Comparison of ENCODE assay signal across 1 cellular context in genomic region chr1:95094923-95095322, GRCh38.
TF ChIP-seq lines count a peak whose summit lies in the region.

No MANE protein-coding gene starts in this region.

TF ChIP-seq in K562, 482 proteins besides CTCF, POLR2A, EP300 and RAD21 (continued from another document and continues in another):
- TF ChIP-seq, protein P1, sequence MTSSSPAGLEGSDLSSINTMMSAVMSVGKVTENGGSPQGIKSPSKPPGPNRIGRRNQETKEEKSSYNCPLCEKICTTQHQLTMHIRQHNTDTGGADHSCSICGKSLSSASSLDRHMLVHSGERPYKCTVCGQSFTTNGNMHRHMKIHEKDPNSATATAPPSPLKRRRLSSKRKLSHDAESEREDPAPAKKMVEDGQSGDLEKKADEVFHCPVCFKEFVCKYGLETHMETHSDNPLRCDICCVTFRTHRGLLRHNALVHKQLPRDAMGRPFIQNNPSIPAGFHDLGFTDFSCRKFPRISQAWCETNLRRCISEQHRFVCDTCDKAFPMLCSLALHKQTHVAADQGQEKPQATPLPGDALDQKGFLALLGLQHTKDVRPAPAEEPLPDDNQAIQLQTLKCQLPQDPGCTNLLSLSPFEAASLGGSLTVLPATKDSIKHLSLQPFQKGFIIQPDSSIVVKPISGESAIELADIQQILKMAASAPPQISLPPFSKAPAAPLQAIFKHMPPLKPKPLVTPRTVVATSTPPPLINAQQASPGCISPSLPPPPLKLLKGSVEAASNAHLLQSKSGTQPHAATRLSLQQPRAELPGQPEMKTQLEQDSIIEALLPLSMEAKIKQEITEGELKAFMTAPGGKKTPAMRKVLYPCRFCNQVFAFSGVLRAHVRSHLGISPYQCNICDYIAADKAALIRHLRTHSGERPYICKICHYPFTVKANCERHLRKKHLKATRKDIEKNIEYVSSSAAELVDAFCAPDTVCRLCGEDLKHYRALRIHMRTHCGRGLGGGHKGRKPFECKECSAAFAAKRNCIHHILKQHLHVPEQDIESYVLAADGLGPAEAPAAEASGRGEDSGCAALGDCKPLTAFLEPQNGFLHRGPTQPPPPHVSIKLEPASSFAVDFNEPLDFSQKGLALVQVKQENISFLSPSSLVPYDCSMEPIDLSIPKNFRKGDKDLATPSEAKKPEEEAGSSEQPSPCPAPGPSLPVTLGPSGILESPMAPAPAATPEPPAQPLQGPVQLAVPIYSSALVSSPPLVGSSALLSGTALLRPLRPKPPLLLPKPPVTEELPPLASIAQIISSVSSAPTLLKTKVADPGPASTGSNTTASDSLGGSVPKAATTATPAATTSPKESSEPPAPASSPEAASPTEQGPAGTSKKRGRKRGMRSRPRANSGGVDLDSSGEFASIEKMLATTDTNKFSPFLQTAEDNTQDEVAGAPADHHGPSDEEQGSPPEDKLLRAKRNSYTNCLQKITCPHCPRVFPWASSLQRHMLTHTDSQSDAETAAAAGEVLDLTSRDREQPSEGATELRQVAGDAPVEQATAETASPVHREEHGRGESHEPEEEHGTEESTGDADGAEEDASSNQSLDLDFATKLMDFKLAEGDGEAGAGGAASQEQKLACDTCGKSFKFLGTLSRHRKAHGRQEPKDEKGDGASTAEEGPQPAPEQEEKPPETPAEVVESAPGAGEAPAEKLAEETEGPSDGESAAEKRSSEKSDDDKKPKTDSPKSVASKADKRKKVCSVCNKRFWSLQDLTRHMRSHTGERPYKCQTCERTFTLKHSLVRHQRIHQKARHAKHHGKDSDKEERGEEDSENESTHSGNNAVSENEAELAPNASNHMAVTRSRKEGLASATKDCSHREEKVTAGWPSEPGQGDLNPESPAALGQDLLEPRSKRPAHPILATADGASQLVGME (CRISPR knock-in tag; IDR thresholded peaks at IDR 0.05) = no peak
- TF ChIP-seq MEIS2 (IDR thresholded peaks at IDR 0.05; ENCODE audit: partially characterized antibody) (peak; percentile 14), ZBTB43 (CRISPR knock-in tag; IDR thresholded peaks at IDR 0.05) (no peak), JUND (IDR thresholded peaks at IDR 0.05; ENCODE audit: borderline replicate concordance, low read depth, low read length) (0 out of 2 replicates have a peak, but pooled peaks have one; percentile 10), JUND (tag; IDR thresholded peaks at IDR 0.05; ENCODE audit: borderline replicate concordance, low read depth, low read length) (no peak), GATAD2B (IDR thresholded peaks at IDR 0.05; ENCODE audit: borderline replicate concordance) (peak; percentile 44; the same call in 1 of the 2 replicates), NFYB (IDR thresholded peaks at IDR 0.05; ENCODE audit: extremely low read depth, insufficient read length) (no peak), SRF (CRISPR knock-in tag; IDR thresholded peaks at IDR 0.05) (no peak), ZNF143 (CRISPR knock-in tag; IDR thresholded peaks at IDR 0.05) (no peak), RCOR1 (IDR thresholded peaks at IDR 0.05; ENCODE audit: borderline replicate concordance in 1 of 2, low read depth in 2 of 2, low read length in 2 of 2) (0 out of 4 replicates have a peak, but pooled peaks of 1 of the 2 experiments have one; percentile 36), RAD51 (IDR thresholded peaks at IDR 0.05; ENCODE audit: borderline replicate concordance, low read depth) (no peak), SIN3B (IDR thresholded peaks at IDR 0.05; ENCODE audit: low read depth) (no peak), HMGXB4 (CRISPR knock-in tag; IDR thresholded peaks at IDR 0.05) (no peak), RBFOX2 (IDR thresholded peaks at IDR 0.05; ENCODE audit: low read depth, low read length) (no peak), BMI1 (IDR thresholded peaks at IDR 0.05; ENCODE audit: low read length) (no peak), MECOM (CRISPR knock-in tag; IDR thresholded peaks at IDR 0.05) (0 out of 2 replicates have a peak, but pooled peaks have one; percentile 27), BACH1 (tag; IDR thresholded peaks at IDR 0.05) (no peak), SOX6 (IDR thresholded peaks at IDR 0.05) (peak; percentile 49; the same call in 1 of the 2 replicates), MCM2 (IDR thresholded peaks at IDR 0.05; ENCODE audit: low read depth) (no peak), PHB (CRISPR knock-in tag; IDR thresholded peaks at IDR 0.05) (no peak), ARID2 (IDR thresholded peaks at IDR 0.05) (no peak), ZKSCAN8 (CRISPR knock-in tag; IDR thresholded peaks at IDR 0.05) (no peak), ZFPM2 (CRISPR knock-in tag; IDR thresholded peaks at IDR 0.05) (no peak), TBP (optimal IDR thresholded peaks at IDR 0.05; ENCODE audit: low read depth, low read length) (no peak), ARID1B (IDR thresholded peaks at IDR 0.05) (peak; percentile 69), HMBOX1 (IDR thresholded peaks at IDR 0.05) (no peak), MIER1 (IDR thresholded peaks at IDR 0.05; ENCODE audit: low read depth) (no peak), CBFA2T2 (conservative IDR thresholded peaks at IDR 0.05) (no peak), RHOXF2B (CRISPR knock-in tag; conservative IDR thresholded peaks at IDR 0.05) (no peak), ZNF197 (CRISPR knock-in tag; IDR thresholded peaks at IDR 0.05; ENCODE audit: low read depth) (no peak), EGR1 (conservative IDR thresholded peaks at IDR 0.05) (no peak), DPF2 (IDR thresholded peaks at IDR 0.05) (peak; percentile 65), NKRF (IDR thresholded peaks at IDR 0.05; ENCODE audit: borderline replicate concordance) (no peak), ZNF699 (CRISPR knock-in tag; IDR thresholded peaks at IDR 0.05; ENCODE audit: insufficient replicate concordance) (no peak), ZNF318 (IDR thresholded peaks at IDR 0.05; ENCODE audit: borderline replicate concordance in 1 of 2, low read depth in 1 of 2) (no peak), BRD9 (IDR thresholded peaks at IDR 0.05; ENCODE audit: low read depth, partially characterized antibody) (no peak), MTA2 (IDR thresholded peaks at IDR 0.05; ENCODE audit: low read depth) (0 out of 2 replicates have a peak, but pooled peaks have one; percentile 40), NONO (IDR thresholded peaks at IDR 0.05; ENCODE audit: low read depth in 2 of 2, low read length in 1 of 2) (no peak), TAL1 (IDR thresholded peaks at IDR 0.05) (peak; percentile 69), BRCA1 (IDR thresholded peaks at IDR 0.05) (no peak), BRCA1 (CRISPR knock-in tag; IDR thresholded peaks at IDR 0.05) (no peak)
- TF ChIP-seq, protein P2, sequence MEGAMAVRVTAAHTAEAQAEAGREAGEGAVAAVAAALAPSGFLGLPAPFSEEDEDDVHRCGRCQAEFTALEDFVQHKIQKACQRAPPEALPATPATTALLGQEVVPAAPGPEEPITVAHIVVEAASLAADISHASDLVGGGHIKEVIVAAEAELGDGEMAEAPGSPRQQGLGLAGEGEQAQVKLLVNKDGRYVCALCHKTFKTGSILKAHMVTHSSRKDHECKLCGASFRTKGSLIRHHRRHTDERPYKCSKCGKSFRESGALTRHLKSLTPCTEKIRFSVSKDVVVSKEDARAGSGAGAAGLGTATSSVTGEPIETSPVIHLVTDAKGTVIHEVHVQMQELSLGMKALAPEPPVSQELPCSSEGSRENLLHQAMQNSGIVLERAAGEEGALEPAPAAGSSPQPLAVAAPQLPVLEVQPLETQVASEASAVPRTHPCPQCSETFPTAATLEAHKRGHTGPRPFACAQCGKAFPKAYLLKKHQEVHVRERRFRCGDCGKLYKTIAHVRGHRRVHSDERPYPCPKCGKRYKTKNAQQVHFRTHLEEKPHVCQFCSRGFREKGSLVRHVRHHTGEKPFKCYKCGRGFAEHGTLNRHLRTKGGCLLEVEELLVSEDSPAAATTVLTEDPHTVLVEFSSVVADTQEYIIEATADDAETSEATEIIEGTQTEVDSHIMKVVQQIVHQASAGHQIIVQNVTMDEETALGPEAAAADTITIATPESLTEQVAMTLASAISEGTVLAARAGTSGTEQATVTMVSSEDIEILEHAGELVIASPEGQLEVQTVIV (CRISPR knock-in tag; IDR thresholded peaks at IDR 0.05; ENCODE audit: borderline replicate concordance) = no peak
